Comparison of ENCODE assay signal across 8 cellular contexts in the genomic region with DNA sequence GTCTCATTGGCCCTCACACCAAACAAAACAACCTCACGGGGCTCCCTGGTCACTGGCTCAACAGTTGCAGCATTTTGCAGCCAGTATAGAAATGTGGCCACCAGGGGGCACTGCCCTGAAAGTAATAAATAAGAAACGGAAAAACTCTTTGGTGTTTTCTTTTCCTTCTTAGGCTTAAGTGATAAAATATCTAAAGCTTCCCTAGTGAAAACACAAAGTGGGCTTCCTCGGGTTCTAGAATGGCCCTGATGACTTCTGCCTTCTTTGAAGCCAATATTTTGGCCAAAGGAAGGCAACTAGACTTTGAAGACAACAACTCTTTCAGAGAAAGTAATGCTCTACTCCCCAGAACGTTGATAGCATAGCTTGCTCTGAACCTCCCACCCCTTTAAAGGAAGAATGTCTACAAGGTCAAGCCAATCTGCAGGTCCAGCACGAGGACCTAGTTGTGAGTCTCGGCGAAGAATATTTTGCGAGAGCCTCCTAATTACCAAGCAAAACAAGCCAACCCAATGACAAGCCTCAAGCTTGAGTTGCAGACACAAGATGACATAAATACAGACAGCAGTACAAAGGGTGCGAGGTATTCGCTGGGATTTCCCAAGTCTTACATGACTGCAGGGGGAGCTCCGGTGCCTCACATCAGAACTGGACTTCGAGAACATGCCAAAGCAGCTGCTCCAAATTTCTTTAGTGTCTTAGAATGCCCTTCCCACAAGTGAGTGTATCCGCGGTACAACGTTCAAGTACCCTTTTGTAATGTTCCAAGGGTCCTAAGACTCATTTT. TPM values are rescaled to one million over a fixed set of nuclear protein-coding genes. Genes with fewer than 3 reads are reported as not detected.
DNase-seq lines count a peak whose midpoint lies in the region; ATAC-seq and TF ChIP-seq lines count a peak whose summit lies in the region.

No MANE protein-coding gene starts in this region.

- H3K9me3 ChIP-seq in NT2/D1 (ENCODE audit: insufficient read depth, low read length) = no peaks in the 10 kb centered on the region
- H3K9me3 ChIP-seq in mucosa of rectum (ENCODE audit: control insufficient read depth in 2 of 2, low read length in 2 of 2) = no peaks in the 10 kb centered on the region

- H3K27ac ChIP-seq in HL-60 (replicated peaks) (peak overlapping the region; percentile 29; the same call in 1 of the 2 replicates), mucosa of rectum (ENCODE audit: low read depth in 2 of 2, low read length in 2 of 2) (peak overlapping the region; percentile 81 to 86)

- H3K4me1 ChIP-seq in NT2/D1 (ENCODE audit: insufficient read depth, insufficient read length) (peaks cover 11% of the 10 kb centered on the region), mucosa of rectum (ENCODE audit: control insufficient read depth in 2 of 2, insufficient read depth in 2 of 2, low read length in 2 of 2) (peaks cover 24 to 28% of the 10 kb centered on the region in 2 donors)

- DNase-seq in D341Med (ENCODE audit: low spot score) = peak; percentile 75
- peak; percentile 69 to 75 for DNase-seq in HL-60 (ENCODE audit: low read depth in 1 of 2, low spot score in 1 of 2)
- peak; percentile 62 for DNase-seq in NT2/D1 (ENCODE audit: low read depth, low spot score)
- DNase-seq in activated T-cell treated with anti-CD3 and anti-CD28 coated beads for 1 hour (ENCODE audit: low read depth) = peak; percentile 79
- peak; percentile 72 for DNase-seq in epithelial cell of proximal tubule (ENCODE audit: low read depth)
- peak; percentile 54 to 62 for DNase-seq in stimulated activated CD8-positive, alpha-beta memory T cell treated with anti-CD3 and anti-CD28 coated beads, Interleukin-4, amount 100 ng/mL, for 4 hours (ENCODE audit: low read depth in 2 of 2, low spot score in 1 of 2)

- ATAC-seq in HG02571 (IDR thresholded peaks at IDR 0.05; ENCODE audit: unreplicated experiment) = no peak

- H3K9ac ChIP-seq in NT2/D1 (ENCODE audit: insufficient read length, low read depth) (no peak overlapping the region), mucosa of rectum (ENCODE audit: low read depth in 1 of 2, low read length in 2 of 2) (peak overlapping the region; percentile 86 to 87)

- TF ChIP-seq CTCF in HL-60 (IDR thresholded peaks at IDR 0.05; ENCODE audit: insufficient read depth, low read length) = peak; percentile 64
- peak; percentile 84 for TF ChIP-seq CTCF in epithelial cell of proximal tubule (conservative IDR thresholded peaks at IDR 0.05; ENCODE audit: low read depth, low read length)

- H3K27me3 ChIP-seq in HL-60 (ENCODE audit: insufficient read depth, poor library complexity, severe bottlenecking) (no peaks in the 10 kb centered on the region), NT2/D1 (ENCODE audit: insufficient read depth, insufficient read length) (peaks cover 10% of the 10 kb centered on the region), mucosa of rectum (ENCODE audit: control insufficient read depth in 2 of 2, insufficient read depth in 2 of 2, low read length in 2 of 2) (no peaks in the 10 kb centered on the region)

- H3K4me3 ChIP-seq in HL-60 (replicated peaks; ENCODE audit: insufficient read depth, low read length) (peak overlapping the region; percentile 80), NT2/D1 (ENCODE audit: insufficient read length, low read depth) (peak overlapping the region; percentile 11), epithelial cell of proximal tubule (ENCODE audit: low read depth, low read length) (peak overlapping the region; percentile 60), mucosa of rectum (ENCODE audit: low read length in 2 of 2) (peak overlapping the region; percentile 86 to 87)

- no peaks in the 10 kb centered on the region for H3K36me3 ChIP-seq in NT2/D1 (ENCODE audit: insufficient read depth, insufficient read length, low read length)
- peaks cover 0 to 3% of the 10 kb centered on the region in 2 donors for H3K36me3 ChIP-seq in mucosa of rectum (ENCODE audit: control insufficient read depth in 2 of 2, insufficient read depth in 2 of 2, low read length in 2 of 2)

RNA-seq across cellular contexts. Expression of gene ITPK1, which starts 2.6 kb away (rescaled TPM):
- total RNA-seq in epithelial cell of proximal tubule = 22.7 and 33.7 TPM in 2 replicates

Comparison
In these comparisons a context has a peak if more than half of its experiments do, and no peak if none do; other contexts are left out.
1. H3K4me3 ChIP-seq: peak in every context shown above with its lines; median percentile 86 in mucosa of rectum; 80 in HL-60; 60 in epithelial cell of proximal tubule; 11 in NT2/D1.